11 cellular contexts compared by ENCODE assay signal in the genomic region with DNA sequence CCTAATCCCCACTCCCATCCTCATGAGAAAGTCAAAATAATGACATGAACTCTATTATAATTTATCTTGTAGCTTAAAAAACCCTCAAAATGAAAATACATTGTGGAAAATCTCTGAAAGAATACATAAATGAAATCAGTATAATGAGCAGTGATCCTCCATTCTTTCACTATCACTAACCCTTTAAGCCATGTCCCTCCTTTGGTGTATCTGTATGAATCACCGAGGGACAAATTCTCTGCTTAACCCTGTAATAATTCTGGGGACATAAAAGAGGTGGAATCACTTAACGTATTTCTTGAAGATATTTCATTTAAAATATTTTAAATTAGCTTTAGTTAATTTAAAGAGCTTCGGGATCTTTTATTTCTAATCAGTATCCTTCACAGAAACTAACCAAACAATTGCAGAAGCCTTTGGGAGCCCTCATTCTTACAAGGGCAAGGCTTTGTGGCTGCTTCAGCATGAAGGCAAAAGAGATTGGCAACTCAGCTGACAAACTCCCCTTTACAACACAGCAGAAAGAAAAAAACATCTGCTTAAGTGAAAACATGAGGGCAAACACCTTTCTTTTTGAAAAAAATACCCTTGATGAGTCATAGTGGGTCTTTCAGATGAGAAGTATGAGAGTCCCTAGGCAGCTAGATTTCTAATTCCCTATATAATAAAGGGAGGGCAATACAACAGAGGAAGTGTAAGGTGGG. TPM values are rescaled to one million over a fixed set of nuclear protein-coding genes. Genes with fewer than 3 reads are reported as not detected.
DNase-seq lines count a peak whose midpoint lies in the region; ATAC-seq and TF ChIP-seq lines count a peak whose summit lies in the region.
"Had no signal": no experiment of that assay in that cellular context is flagged by ENCODE, and none has a peak within 500 bp of the region (broad histone marks: within the 10 kb centered on the region; RNA-seq: fewer than 3 reads in every experiment).

No MANE protein-coding gene starts in this region.

- H3K27ac ChIP-seq in GM23338 (ENCODE audit: low read depth), result no peak overlapping the region
- H3K27ac ChIP-seq: body of pancreas, Peyer's patch, sigmoid colon had no signal

- H3K4me1 Mint-ChIP-seq in activated CD4-positive, alpha-beta T cell treated with anti-CD3 and anti-CD28 coated beads for 36 hours, result peaks cover 9% of the 10 kb centered on the region
- no peaks in the 10 kb centered on the region for H3K4me1 Mint-ChIP-seq in GM23338
- no peaks in the 10 kb centered on the region for H3K4me1 Mint-ChIP-seq in stimulated activated effector memory CD8-positive, alpha-beta T cell treated with anti-CD3 and anti-CD28 coated beads, Interleukin-12 subunit alpha, Interleukin-12 subunit beta, amount 100 ng/mL, for 72 hours

- H3K27ac Mint-ChIP-seq in activated CD4-positive, alpha-beta T cell treated with anti-CD3 and anti-CD28 coated beads for 36 hours, result no peak overlapping the region
- H3K27ac Mint-ChIP-seq in GM23338, result no peak overlapping the region
- H3K27ac Mint-ChIP-seq in stimulated activated effector memory CD8-positive, alpha-beta T cell treated with anti-CD3 and anti-CD28 coated beads, Interleukin-12 subunit alpha, Interleukin-12 subunit beta, amount 100 ng/mL, for 72 hours, result no peak overlapping the region

- peaks cover 4% of the 10 kb centered on the region for H3K27me3 Mint-ChIP-seq in activated CD4-positive, alpha-beta T cell treated with anti-CD3 and anti-CD28 coated beads for 36 hours
- no peaks in the 10 kb centered on the region for H3K27me3 Mint-ChIP-seq in GM23338 (ENCODE audit: insufficient read depth, low read depth, poor library complexity)

- intact Hi-C loops in activated CD4-positive, alpha-beta T cell treated with anti-CD3 and anti-CD28 coated beads for 36 hours (cut with DNase I, micrococcal nuclease), result no loop called here

- no peaks in the 10 kb centered on the region for H4K20me1 ChIP-seq in GM23338 (replicated peaks; ENCODE audit: insufficient read depth)

- H3K36me3 Mint-ChIP-seq in activated CD4-positive, alpha-beta T cell treated with anti-CD3 and anti-CD28 coated beads for 36 hours (ENCODE audit: low read depth), result no peaks in the 10 kb centered on the region
- no peaks in the 10 kb centered on the region for H3K36me3 Mint-ChIP-seq in GM23338 (ENCODE audit: low read depth)
- no peaks in the 10 kb centered on the region for H3K36me3 Mint-ChIP-seq in stimulated activated effector memory CD8-positive, alpha-beta T cell treated with anti-CD3 and anti-CD28 coated beads, Interleukin-12 subunit alpha, Interleukin-12 subunit beta, amount 100 ng/mL, for 72 hours

- no peaks in the 10 kb centered on the region for H3F3A ChIP-seq in GM23338 (replicated peaks; ENCODE audit: low read depth)

- H3K4me3 ChIP-seq in GM23338, result no peak overlapping the region
- H3K4me3 ChIP-seq: body of pancreas, Peyer's patch, sigmoid colon had no signal

- no peaks in the 10 kb centered on the region for H3K9me2 ChIP-seq in GM23338 (ENCODE audit: insufficient read depth)

- H3K27me3 ChIP-seq in GM23338 (ENCODE audit: insufficient read depth), result no peaks in the 10 kb centered on the region
- H3K27me3 ChIP-seq: body of pancreas, Peyer's patch, sigmoid colon had no signal

- no peak overlapping the region for H3K4me2 ChIP-seq in GM23338

- no peaks in the 10 kb centered on the region for H3K9me3 Mint-ChIP-seq in activated CD4-positive, alpha-beta T cell treated with anti-CD3 and anti-CD28 coated beads for 36 hours (ENCODE audit: low read depth)
- H3K9me3 Mint-ChIP-seq in GM23338, result no peaks in the 10 kb centered on the region; the same call in 1 of the 3 replicates
- no peaks in the 10 kb centered on the region for H3K9me3 Mint-ChIP-seq in stimulated activated effector memory CD8-positive, alpha-beta T cell treated with anti-CD3 and anti-CD28 coated beads, Interleukin-12 subunit alpha, Interleukin-12 subunit beta, amount 100 ng/mL, for 72 hours

- no peaks in the 10 kb centered on the region for H3K4me1 ChIP-seq in GM23338 (ENCODE audit: insufficient read depth)
- H3K4me1 ChIP-seq: body of pancreas, Peyer's patch, sigmoid colon had no signal

- CTCF ChIA-PET in activated CD4-positive, alpha-beta T cell treated with anti-CD3 and anti-CD28 coated beads for 36 hours (lab: Charles Lee), result no interaction called here

- no peaks in the 10 kb centered on the region for H3K79me2 ChIP-seq in GM23338 (replicated peaks; ENCODE audit: insufficient read depth)

- H2AFZ ChIP-seq in GM23338, result peak overlapping the region; percentile 83

- H3K4me3 Mint-ChIP-seq in activated CD4-positive, alpha-beta T cell treated with anti-CD3 and anti-CD28 coated beads for 36 hours, result no peak overlapping the region
- no peak overlapping the region for H3K4me3 Mint-ChIP-seq in GM23338
- H3K4me3 Mint-ChIP-seq in stimulated activated effector memory CD8-positive, alpha-beta T cell treated with anti-CD3 and anti-CD28 coated beads, Interleukin-12 subunit alpha, Interleukin-12 subunit beta, amount 100 ng/mL, for 72 hours, result no peak overlapping the region

- DNase-seq in activated CD4-positive, alpha-beta T cell treated with anti-CD3 and anti-CD28 coated beads for 36 hours, result no peak
- DNase-seq in activated CD4-positive, alpha-beta T cell treated with anti-CD3 and anti-CD28 coated beads for 48 hours, result no peak
- DNase-seq in GM23338 (ENCODE audit: low spot score) (no peak), COLO829 (ENCODE audit: low spot score) (no peak), DMS79 (lab: John Stamatoyannopoulos, UW) (no peak)
- no peak for DNase-seq in stimulated activated effector memory CD8-positive, alpha-beta T cell treated with anti-CD3 and anti-CD28 coated beads, Interleukin-12 subunit alpha, Interleukin-12 subunit beta, amount 100 ng/mL, for 72 hours (ENCODE audit: low spot score in 2 of 2)
- DNase-seq in stimulated activated CD4-positive, alpha-beta T cell treated with anti-CD3 and anti-CD28 coated beads, Interleukin-2, amount 100 ng/mL, for 24 hours, result no peak
- DNase-seq: body of pancreas, Peyer's patch, sigmoid colon had no signal

- POLR2A ChIA-PET in activated CD4-positive, alpha-beta T cell treated with anti-CD3 and anti-CD28 coated beads for 36 hours (lab: Charles Lee), result no interaction called here

- ATAC-seq in activated CD4-positive, alpha-beta T cell treated with anti-CD3 and anti-CD28 coated beads for 36 hours, result peak; percentile 60
- ATAC-seq in GM23338 (no peak), HG03432 (IDR thresholded peaks at IDR 0.05; ENCODE audit: unreplicated experiment) (peak; percentile 98)
- ATAC-seq in stimulated activated effector memory CD8-positive, alpha-beta T cell treated with anti-CD3 and anti-CD28 coated beads, Interleukin-12 subunit alpha, Interleukin-12 subunit beta, amount 100 ng/mL, for 72 hours, result peak; percentile 51
- ATAC-seq: body of pancreas had no signal

- TF ChIP-seq CTCF in GM23338 (conservative IDR thresholded peaks at IDR 0.05; ENCODE audit: low read depth in 2 of 2), result no peak

- H3K36me3 ChIP-seq in GM23338 (ENCODE audit: insufficient read depth), result no peaks in the 10 kb centered on the region
- H3K36me3 ChIP-seq: Peyer's patch, sigmoid colon had no signal

TF ChIP-seq in GM23338, 12 proteins besides CTCF, POLR2A, EP300 and RAD21 (continues in another document):
- TF ChIP-seq CREB1 (CRISPR knock-in tag; IDR thresholded peaks at IDR 0.05; ENCODE audit: low read depth), result no peak
- no peak for TF ChIP-seq ETS1 (IDR thresholded peaks at IDR 0.05)
- TF ChIP-seq, protein P1, sequence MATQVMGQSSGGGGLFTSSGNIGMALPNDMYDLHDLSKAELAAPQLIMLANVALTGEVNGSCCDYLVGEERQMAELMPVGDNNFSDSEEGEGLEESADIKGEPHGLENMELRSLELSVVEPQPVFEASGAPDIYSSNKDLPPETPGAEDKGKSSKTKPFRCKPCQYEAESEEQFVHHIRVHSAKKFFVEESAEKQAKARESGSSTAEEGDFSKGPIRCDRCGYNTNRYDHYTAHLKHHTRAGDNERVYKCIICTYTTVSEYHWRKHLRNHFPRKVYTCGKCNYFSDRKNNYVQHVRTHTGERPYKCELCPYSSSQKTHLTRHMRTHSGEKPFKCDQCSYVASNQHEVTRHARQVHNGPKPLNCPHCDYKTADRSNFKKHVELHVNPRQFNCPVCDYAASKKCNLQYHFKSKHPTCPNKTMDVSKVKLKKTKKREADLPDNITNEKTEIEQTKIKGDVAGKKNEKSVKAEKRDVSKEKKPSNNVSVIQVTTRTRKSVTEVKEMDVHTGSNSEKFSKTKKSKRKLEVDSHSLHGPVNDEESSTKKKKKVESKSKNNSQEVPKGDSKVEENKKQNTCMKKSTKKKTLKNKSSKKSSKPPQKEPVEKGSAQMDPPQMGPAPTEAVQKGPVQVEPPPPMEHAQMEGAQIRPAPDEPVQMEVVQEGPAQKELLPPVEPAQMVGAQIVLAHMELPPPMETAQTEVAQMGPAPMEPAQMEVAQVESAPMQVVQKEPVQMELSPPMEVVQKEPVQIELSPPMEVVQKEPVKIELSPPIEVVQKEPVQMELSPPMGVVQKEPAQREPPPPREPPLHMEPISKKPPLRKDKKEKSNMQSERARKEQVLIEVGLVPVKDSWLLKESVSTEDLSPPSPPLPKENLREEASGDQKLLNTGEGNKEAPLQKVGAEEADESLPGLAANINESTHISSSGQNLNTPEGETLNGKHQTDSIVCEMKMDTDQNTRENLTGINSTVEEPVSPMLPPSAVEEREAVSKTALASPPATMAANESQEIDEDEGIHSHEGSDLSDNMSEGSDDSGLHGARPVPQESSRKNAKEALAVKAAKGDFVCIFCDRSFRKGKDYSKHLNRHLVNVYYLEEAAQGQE (IDR thresholded peaks at IDR 0.05; ENCODE audit: unreplicated experiment), result no peak
- no peak for TF ChIP-seq STAT1 (IDR thresholded peaks at IDR 0.05; ENCODE audit: unreplicated experiment)
- no peak for TF ChIP-seq EZH2 (IDR thresholded peaks at IDR 0.05; ENCODE audit: low read depth, unreplicated experiment)
- no peak for TF ChIP-seq NANOG (IDR thresholded peaks at IDR 0.05; ENCODE audit: borderline replicate concordance)
- no peak for TF ChIP-seq JUNB (IDR thresholded peaks at IDR 0.05; ENCODE audit: unreplicated experiment)
- TF ChIP-seq ZNF331 (CRISPR knock-in tag; IDR thresholded peaks at IDR 0.05; ENCODE audit: low read depth), result no peak
- no peak for TF ChIP-seq POLR2AphosphoS5 (IDR thresholded peaks at IDR 0.05; ENCODE audit: low read depth)
- TF ChIP-seq EZH2phosphoT487 (IDR thresholded peaks at IDR 0.05; ENCODE audit: unreplicated experiment), result no peak

RNA-seq across cellular contexts. Expression of gene ALCAM, which starts 44.0 kb away (rescaled TPM):
- total RNA-seq in activated CD4-positive, alpha-beta T cell treated with anti-CD3 and anti-CD28 coated beads for 36 hours, result 10 to 100 TPM; 22.0 TPM
- total RNA-seq in GM23338 (2014; rRNA removed; shearing (Covaris generic)), result 29.7 and 36.0 TPM in 2 replicates
- 11.3 and 14.2 TPM in 2 replicates for polyA plus RNA-seq in GM23338 (2016; fragmentation: Nextera tagmentation; extraction: Ambion mirVana)
